ENCODE assay signal across 16 cellular contexts in genomic region chr1:198231776-198232175, GRCh38.
"Had no signal": no experiment of that assay in that cellular context is flagged by ENCODE, and none has a peak within 500 bp of the region (broad histone marks: within the 10 kb centered on the region; RNA-seq: fewer than 3 reads in every experiment).

No MANE protein-coding gene starts in this region.

- FAIRE-seq: astrocyte, endometrium had no signal

- ATAC-seq: stimulated activated naive CD8-positive, alpha-beta T cell treated with anti-CD3 and anti-CD28 coated beads, Interleukin-15, amount 100 ng/mL, for 72 hours had no signal

- H3K27ac Mint-ChIP-seq: activated naive CD4-positive, alpha-beta T cell treated with anti-CD3 and anti-CD28 coated beads, Interleukin-2, amount 10 ng/mL, durations not matched to agents 7 days and 5 days; stimulated activated naive CD8-positive, alpha-beta T cell treated with anti-CD3 and anti-CD28 coated beads, Interleukin-15, amount 100 ng/mL, for 72 hours; type B pancreatic cell had no signal

- H3K4me3 ChIP-seq: colonic mucosa, esophagus squamous epithelium had no signal

- H3K9me3 ChIP-seq: colonic mucosa, esophagus squamous epithelium had no signal

- DNase-seq: activated CD4-positive, alpha-beta T cell treated with anti-CD3 and anti-CD28 coated beads for 1 hour; activated CD4-positive, alpha-beta T cell treated with anti-CD3 and anti-CD28 coated beads, Interleukin-2, amount 50 U/mL, for 48 hours; activated naive CD4-positive, alpha-beta T cell treated with anti-CD3 and anti-CD28 coated beads, Interleukin-2, amount 10 ng/mL, durations not matched to agents 7 days and 5 days; colonic mucosa; esophagus squamous epithelium; head of caudate nucleus; immature natural killer cell; stimulated activated CD4-positive, alpha-beta T cell treated with anti-CD3 and anti-CD28 coated beads, Interleukin-1b, Interleukin-23, amount 100 ng/mL, for 48 hours; stimulated activated naive CD8-positive, alpha-beta T cell treated with anti-CD3 and anti-CD28 coated beads, Interleukin-15, amount 100 ng/mL, for 72 hours; T-helper 1 cell; T1000 had no signal

- H3K27me3 ChIP-seq: colonic mucosa, esophagus squamous epithelium, foreskin keratinocyte had no signal

- H3K4me3 Mint-ChIP-seq: activated naive CD4-positive, alpha-beta T cell treated with anti-CD3 and anti-CD28 coated beads, Interleukin-2, amount 10 ng/mL, durations not matched to agents 7 days and 5 days; immature natural killer cell; nephron; stimulated activated naive CD8-positive, alpha-beta T cell treated with anti-CD3 and anti-CD28 coated beads, Interleukin-15, amount 100 ng/mL, for 72 hours; type B pancreatic cell had no signal

- H3K27me3 Mint-ChIP-seq: activated naive CD4-positive, alpha-beta T cell treated with anti-CD3 and anti-CD28 coated beads, Interleukin-2, amount 10 ng/mL, durations not matched to agents 7 days and 5 days; stimulated activated naive CD8-positive, alpha-beta T cell treated with anti-CD3 and anti-CD28 coated beads, Interleukin-15, amount 100 ng/mL, for 72 hours; type B pancreatic cell had no signal

- H3K36me3 ChIP-seq: colonic mucosa had no signal

- H3K27ac ChIP-seq: colonic mucosa, foreskin keratinocyte had no signal

- H3K4me1 ChIP-seq: colonic mucosa had no signal
